In the genomic region with DNA sequence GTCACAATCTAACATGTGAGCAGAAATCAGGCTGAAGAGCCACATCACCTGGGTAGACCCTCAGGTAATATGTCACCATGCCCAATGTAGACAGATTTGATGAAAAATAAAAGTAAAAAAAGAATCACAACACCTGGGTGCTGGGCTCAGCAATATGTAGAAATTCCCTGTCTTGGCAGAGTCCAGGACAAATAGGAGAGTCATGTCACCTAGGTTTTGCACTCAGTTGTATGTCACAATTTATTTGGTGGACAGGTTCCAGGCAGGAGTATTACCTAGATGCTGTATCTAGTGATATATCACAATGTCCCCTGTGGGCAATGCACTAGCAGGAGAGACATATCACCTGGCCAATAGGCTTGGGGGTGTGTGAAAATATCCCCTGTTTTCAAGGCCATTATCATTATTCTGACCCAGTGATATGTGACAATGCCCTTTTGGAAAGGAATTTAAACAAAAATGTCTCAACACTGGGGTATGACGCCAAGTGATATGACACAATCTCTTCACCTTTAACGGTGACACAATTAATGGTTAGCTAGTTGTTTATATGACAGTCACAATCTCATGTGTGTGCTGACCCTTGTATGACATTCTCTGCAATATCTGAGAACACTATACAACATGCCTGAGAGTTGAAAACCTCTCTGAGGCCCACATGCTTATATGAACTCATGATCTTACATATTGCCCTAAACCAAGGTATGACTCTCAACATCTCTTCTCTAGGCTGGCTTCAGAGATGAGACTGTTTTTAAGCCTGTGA, we compare ENCODE assay signal across 20 cellular contexts. TPM values are rescaled to one million over a fixed set of nuclear protein-coding genes. Genes with fewer than 3 reads are reported as not detected.
"Had no signal": no experiment of that assay in that cellular context is flagged by ENCODE, and none has a peak within 500 bp of the region (broad histone marks: within the 10 kb centered on the region; RNA-seq: fewer than 3 reads in every experiment).

No MANE protein-coding gene starts in this region.

RNA-seq across cellular contexts. Expression of gene BPY2C, which starts 1.4 kb away (rescaled TPM):
- total RNA-seq: activated naive CD4-positive, alpha-beta T cell treated with anti-CD3 and anti-CD28 coated beads for 36 hours; activated naive CD4-positive, alpha-beta T cell treated with anti-CD3 and anti-CD28 coated beads, Interleukin-2, amount 50 U/mL, for 72 hours; activated naive CD8-positive, alpha-beta T cell treated with anti-CD3 and anti-CD28 coated beads for 36 hours; activated naive CD8-positive, alpha-beta T cell treated with anti-CD3 and anti-CD28 coated beads, Interleukin-2, amount 10 ng/mL, durations not matched to agents 7 days and 5 days; activated T-cell treated with anti-CD3 and anti-CD28 coated beads, Interleukin-2, amount 50 U/mL, for 4 hours; activated T-cell treated with anti-CD3 and anti-CD28 coated beads, Interleukin-2, amount 50 U/mL, for 72 hours; activated T-helper 1 cell treated with anti-CD3 and anti-CD28 coated beads, Interleukin-12 subunit alpha, Interleukin-12 subunit beta, Interleukin-2, Interleukin-4 antibody, amounts not matched to agents 30 ng/mL and 10 ng/mL and 1 ng/mL, durations not matched to agents 14 hours and 24 hours and 36 hours; activated T-helper 17 cell treated with anti-CD3 and anti-CD28 coated beads, Interleukin-2, amount 50 U/mL, for 72 hours; activated T-helper 2 cell treated with anti-CD3 and anti-CD28 coated beads, Interferon-gamma antibody, Interleukin-2, Interleukin-4, amounts not matched to agents 10 μg/mL and 5 μg/mL and 100 μg/mL, durations not matched to agents 14 hours and 24 hours and 36 hours; adrenal gland; aorta; ascending aorta; astrocyte; body of pancreas; breast epithelium; bronchial epithelial cell; cardiac muscle cell; cardiac septum; cerebellum; chondrocyte had no signal
